17 cellular contexts compared by ENCODE assay signal in the genomic region with DNA sequence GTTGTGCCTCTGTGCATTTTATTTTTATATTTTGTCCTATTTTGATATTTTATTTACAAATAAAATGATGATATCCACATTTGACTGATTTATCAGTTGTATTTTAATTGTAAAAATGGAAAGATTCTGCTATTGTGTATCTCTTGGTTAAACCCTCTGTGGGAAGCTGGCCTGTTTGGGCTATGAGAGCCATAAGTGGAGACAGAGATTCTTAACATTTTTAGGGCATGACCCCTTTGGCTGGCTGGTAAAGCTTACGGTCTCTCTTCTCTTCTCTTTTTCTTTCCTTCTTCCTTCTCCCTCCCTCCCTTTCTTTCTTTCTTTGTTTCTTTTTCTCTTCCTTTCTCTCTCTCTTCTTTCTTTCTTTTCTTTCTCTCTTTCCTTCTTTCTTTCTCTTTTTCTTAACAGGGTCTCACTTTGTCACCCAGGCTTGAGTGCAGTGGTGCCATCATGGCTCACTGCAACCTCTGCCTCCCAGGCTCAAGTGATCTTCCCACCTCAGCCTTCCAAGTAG.
"Had no signal": no experiment of that assay in that cellular context is flagged by ENCODE, and none has a peak within 500 bp of the region (broad histone marks: within the 10 kb centered on the region; RNA-seq: fewer than 3 reads in every experiment).

No MANE protein-coding gene starts in this region.

- H3K4me1 Mint-ChIP-seq: memory B cell had no signal

- FAIRE-seq: frontal cortex, islet of Langerhans had no signal

- H3K4me3 Mint-ChIP-seq: activated naive CD8-positive, alpha-beta T cell; memory B cell; nephron had no signal

- H3K9me3 Mint-ChIP-seq: memory B cell, nephron had no signal

- ATAC-seq: stimulated activated naive CD8-positive, alpha-beta T cell treated with anti-CD3 and anti-CD28 coated beads, Interleukin-15, Interleukin-2, amounts not matched to agents 100 U/mL and 50 U/mL, for 24 hours had no signal

- H3K9me3 ChIP-seq: colonic mucosa, heart left ventricle, left lung, sigmoid colon, testis had no signal

- H3K36me3 Mint-ChIP-seq: activated naive CD8-positive, alpha-beta T cell; memory B cell had no signal

- H3K36me3 ChIP-seq: colonic mucosa, heart left ventricle, left lung, sigmoid colon had no signal

- H3K27ac ChIP-seq: colonic mucosa, heart left ventricle, sigmoid colon, testis had no signal

- H3K27ac Mint-ChIP-seq: activated naive CD8-positive, alpha-beta T cell; memory B cell; nephron had no signal

- H3K4me3 ChIP-seq: colonic mucosa, heart left ventricle, left lung, sigmoid colon, testis had no signal

- DNase-seq: activated CD4-positive, CD25-positive, alpha-beta regulatory T cell; activated T-cell treated with anti-CD3 and anti-CD28 coated beads, Interleukin-2, amount 50 U/mL, for 1 hour; anterior cingulate cortex; colonic mucosa; stimulated activated CD4-positive, alpha-beta T cell treated with anti-CD3 and anti-CD28 coated beads, Interleukin-4, amount 100 ng/mL, for 1 hour; stimulated activated CD8-positive, alpha-beta memory T cell treated with anti-CD3 and anti-CD28 coated beads, Interleukin-4, amount 100 ng/mL, for 48 hours; stimulated activated naive CD8-positive, alpha-beta T cell treated with anti-CD3 and anti-CD28 coated beads, Interleukin-15, Interleukin-2, amounts not matched to agents 100 U/mL and 50 U/mL, for 24 hours; T-helper 2 cell had no signal

- H3K27me3 ChIP-seq: colonic mucosa, heart left ventricle, left lung, sigmoid colon, testis had no signal
